Comparison of ENCODE assay signal across 9 cellular contexts in the genomic region with DNA sequence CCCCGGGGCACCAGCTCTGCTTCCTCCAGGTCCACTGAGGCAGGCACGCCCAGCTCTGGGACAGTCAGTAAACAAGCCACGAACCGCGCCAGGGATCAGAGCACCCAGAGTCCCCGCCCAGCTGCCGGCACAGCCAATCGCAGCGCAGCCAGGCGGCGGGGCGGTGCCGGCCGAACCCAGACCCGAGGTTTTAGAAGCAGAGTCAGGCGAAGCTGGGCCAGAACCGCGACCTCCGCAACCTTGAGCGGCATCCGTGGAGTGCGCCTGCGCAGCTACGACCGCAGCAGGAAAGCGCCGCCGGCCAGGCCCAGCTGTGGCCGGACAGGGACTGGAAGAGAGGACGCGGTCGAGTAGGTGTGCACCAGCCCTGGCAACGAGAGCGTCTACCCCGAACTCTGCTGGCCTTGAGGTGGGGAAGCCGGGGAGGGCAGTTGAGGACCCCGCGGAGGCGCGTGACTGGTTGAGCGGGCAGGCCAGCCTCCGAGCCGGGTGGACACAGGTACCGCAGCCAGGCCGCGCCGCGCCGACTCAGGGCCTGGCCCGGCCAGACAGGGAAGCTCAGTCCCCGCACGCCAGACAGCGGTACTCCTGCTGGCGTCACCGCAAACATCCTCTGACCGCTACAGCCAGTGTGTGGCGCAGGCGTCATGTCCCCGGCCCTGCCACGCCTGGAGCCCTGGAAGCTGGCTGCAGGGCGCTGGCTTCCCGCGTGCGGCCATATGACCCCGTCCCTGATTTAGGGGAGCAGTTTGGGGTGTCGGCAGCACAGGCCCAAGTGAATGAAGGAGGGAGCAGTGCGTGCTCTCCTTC. TPM values are rescaled to one million over a fixed set of nuclear protein-coding genes. Genes with fewer than 3 reads are reported as not detected.
DNase-seq lines count a peak whose midpoint lies in the region; ATAC-seq lines count a peak whose summit lies in the region.
"Had no signal": no experiment of that assay in that cellular context is flagged by ENCODE, and none has a peak within 500 bp of the region (broad histone marks: within the 10 kb centered on the region; RNA-seq: fewer than 3 reads in every experiment).

Gene CTSL (plus strand): TSS at position 220 of the 810 bp plus-strand sequence. CDS start 1,485 bp downstream, outside the sequence.

- POLR2A ChIA-PET in activated CD4-positive, alpha-beta T cell treated with anti-CD3 and anti-CD28 coated beads, Interleukin-2, amount 10 ng/mL, durations not matched to agents 7 days and 5 days (lab: Charles Lee): no interaction called here

- CTCF ChIA-PET in activated CD4-positive, alpha-beta T cell treated with anti-CD3 and anti-CD28 coated beads, Interleukin-2, amount 10 ng/mL, durations not matched to agents 7 days and 5 days (lab: Charles Lee): interaction anchor here (0.9 kb wide), 1 partner anchor 1275 kb away, joined by 3 read pairs; no protein-coding TSS in a partner anchor

- peak within 1 kb of the TSS; percentile 84 for H3K4me3 Mint-ChIP-seq in activated CD4-positive, alpha-beta T cell treated with anti-CD3 and anti-CD28 coated beads, Interleukin-2, amount 10 ng/mL, durations not matched to agents 7 days and 5 days
- H3K4me3 Mint-ChIP-seq: memory B cell had no signal

- peaks cover 29% of the 10 kb centered on the region for H3K4me1 Mint-ChIP-seq in activated CD4-positive, alpha-beta T cell treated with anti-CD3 and anti-CD28 coated beads, Interleukin-2, amount 10 ng/mL, durations not matched to agents 7 days and 5 days
- H3K4me1 Mint-ChIP-seq: memory B cell had no signal

- peaks cover 23% of the 10 kb centered on the region for H3K27me3 Mint-ChIP-seq in activated CD4-positive, alpha-beta T cell treated with anti-CD3 and anti-CD28 coated beads, Interleukin-2, amount 10 ng/mL, durations not matched to agents 7 days and 5 days

- no peaks in the 10 kb centered on the region for H3K9me3 Mint-ChIP-seq in activated CD4-positive, alpha-beta T cell treated with anti-CD3 and anti-CD28 coated beads, Interleukin-2, amount 10 ng/mL, durations not matched to agents 7 days and 5 days
- H3K9me3 Mint-ChIP-seq: memory B cell had no signal

- peak within 1 kb of the TSS; percentile 85 for H3K27ac Mint-ChIP-seq in activated CD4-positive, alpha-beta T cell treated with anti-CD3 and anti-CD28 coated beads, Interleukin-2, amount 10 ng/mL, durations not matched to agents 7 days and 5 days
- H3K27ac Mint-ChIP-seq: memory B cell had no signal

- DNase-seq in NCI-H2196 treated with DMSO at 0.1 percent for 48 hours (lab: John Stamatoyannopoulos, UW; ENCODE audit: unreplicated experiment) (peak; percentile 79), dermis blood vessel endothelial cell (peak; percentile 86), kidney tubule cell (ENCODE audit: low spot score) (peak; percentile 82)
- peak; percentile 53 for DNase-seq in activated CD4-positive, alpha-beta T cell treated with anti-CD3 and anti-CD28 coated beads, Interleukin-2, amount 10 ng/mL, durations not matched to agents 7 days and 5 days
- DNase-seq in stimulated activated CD4-positive, alpha-beta T cell treated with anti-CD3 and anti-CD28 coated beads, Interleukin-12 subunit alpha, Interleukin-12 subunit beta, amount 100 ng/mL, for 4 hours: peak; percentile 62

- peaks cover 15% of the 10 kb centered on the region for H3K36me3 Mint-ChIP-seq in activated CD4-positive, alpha-beta T cell treated with anti-CD3 and anti-CD28 coated beads, Interleukin-2, amount 10 ng/mL, durations not matched to agents 7 days and 5 days (ENCODE audit: low read depth)
- H3K36me3 Mint-ChIP-seq: memory B cell had no signal

- ATAC-seq in GM18868 (IDR thresholded peaks at IDR 0.05; ENCODE audit: unreplicated experiment) (peak; percentile 59), HG02852 (IDR thresholded peaks at IDR 0.05; ENCODE audit: unreplicated experiment) (no peak), HG03139 (IDR thresholded peaks at IDR 0.05; ENCODE audit: unreplicated experiment) (no peak)

RNA-seq across cellular contexts. Expression of gene CTSL, which starts in this region (rescaled TPM):
- 10 to 100 TPM; 10.1 to 10.2 TPM for total RNA-seq in activated CD4-positive, alpha-beta T cell treated with anti-CD3 and anti-CD28 coated beads, Interleukin-2, amount 10 ng/mL, durations not matched to agents 7 days and 5 days
- total RNA-seq in dermis blood vessel endothelial cell: 335 and 345 TPM in 2 replicates

Comparison
In these comparisons a context has a peak if more than half of its experiments do, and no peak if none do; other contexts are left out.
1. RNA of gene CTSL (total RNA-seq): 335 to 345 TPM in dermis blood vessel endothelial cell; 10.1 to 10.2 TPM in activated CD4-positive, alpha-beta T cell treated with anti-CD3 and anti-CD28 coated beads, Interleukin-2, amount 10 ng/mL, durations not matched to agents 7 days and 5 days; every median in the first group is over 10 times any median in the second.
2. Peak in every context shown above with its lines, with median percentiles within 50 percentile points of each other: DNase-seq.